Comparison of ENCODE assay signal across 10 cellular contexts in the genomic region with DNA sequence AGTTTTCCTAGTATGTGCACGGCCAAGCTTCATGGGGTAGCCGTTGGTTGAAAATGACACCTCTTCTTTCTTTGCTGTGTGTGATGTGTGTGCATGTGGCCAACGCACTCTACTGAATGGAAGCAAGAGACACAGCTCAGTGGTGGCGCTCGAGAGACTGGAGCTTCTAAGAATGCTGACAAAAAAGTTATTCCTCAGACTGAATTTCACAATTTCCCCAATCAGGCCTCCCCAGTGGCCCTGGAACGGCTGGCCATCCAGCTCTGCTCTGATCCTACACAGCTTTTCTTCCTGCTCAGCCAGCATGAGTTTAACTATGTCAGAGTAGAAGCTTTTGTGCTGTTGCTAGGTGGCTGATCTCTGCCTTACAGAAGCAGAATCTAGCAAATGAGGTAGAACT.
DNase-seq lines count a peak whose midpoint lies in the region; ATAC-seq and TF ChIP-seq lines count a peak whose summit lies in the region.
"Had no signal": no experiment of that assay in that cellular context is flagged by ENCODE, and none has a peak within 500 bp of the region (broad histone marks: within the 10 kb centered on the region; RNA-seq: fewer than 3 reads in every experiment).

No MANE protein-coding gene starts in this region.

- no peaks in the 10 kb centered on the region for H3K36me3 ChIP-seq in adrenal gland (replicated peaks in 1 of 2)

- no peaks in the 10 kb centered on the region for H3K27me3 ChIP-seq in adrenal gland
- H3K27me3 ChIP-seq in right cardiac atrium (ENCODE audit: control insufficient read depth, insufficient read depth): no peaks in the 10 kb centered on the region

- DNase-seq in AG20443 (ENCODE audit: low spot score) (peak; percentile 80), adrenal gland (peak; percentile 21 to 76 (median 56)), right cardiac atrium (peak; percentile 81 to 92 (median 87)), pons (ENCODE audit: low spot score) (peak; percentile 84), NCI-H1417 (lab: John Stamatoyannopoulos, UW) (no peak), NCI-H2029 (lab: John Stamatoyannopoulos, UW) (no peak)
- DNase-seq: CD4-positive, CD25-positive, alpha-beta regulatory T cell; SW 1271 had no signal

- intact Hi-C loops in adrenal gland (cut with DNase I) (no loop called here), right cardiac atrium (cut with DNase I) (no loop called here)

- H3K4me3 ChIP-seq in adrenal gland: no peak overlapping the region
- no peak overlapping the region for H3K4me3 ChIP-seq in right cardiac atrium (ENCODE audit: low read length)

- peak in 2 of 6 experiments; percentile 16 to 18 for TF ChIP-seq CTCF in adrenal gland (IDR thresholded peaks at IDR 0.05)

- ATAC-seq in right cardiac atrium (peak; percentile 97 to 98), HG03571 (IDR thresholded peaks at IDR 0.05; ENCODE audit: unreplicated experiment) (no peak), GM21528 (IDR thresholded peaks at IDR 0.05; ENCODE audit: low FRiP score, unreplicated experiment) (no peak)

- H3K27ac ChIP-seq in adrenal gland (peak overlapping the region in 1 of 5 donors; percentile 23), right cardiac atrium (ENCODE audit: low read length) (no peak overlapping the region)

- TF ChIP-seq POLR2A in adrenal gland (IDR thresholded peaks at IDR 0.05): no peak

- no peaks in the 10 kb centered on the region for H3K4me1 ChIP-seq in adrenal gland (replicated peaks in 1 of 2)
- no peaks in the 10 kb centered on the region for H3K4me1 ChIP-seq in right cardiac atrium (ENCODE audit: control insufficient read depth, insufficient read depth, low read length)

- H3K9me3 ChIP-seq in adrenal gland (replicated peaks in 1 of 3): no peaks in the 10 kb centered on the region
- no peaks in the 10 kb centered on the region for H3K9me3 ChIP-seq in right cardiac atrium (ENCODE audit: control insufficient read depth, low read length)

- WGBS in adrenal gland, 4 donors: 45 to 57% (median 48%) methylated on average over 3 to 6 of the region's 6 CpGs
- 34% methylated on average over 6 of the region's 6 CpGs for WGBS in right cardiac atrium

Comparison
In these comparisons a context has a peak if more than half of its experiments do, and no peak if none do; other contexts are left out.
1. DNase-seq: peak in AG20443 (single experiment), adrenal gland (7 of 7), right cardiac atrium (3 of 3) and pons (single experiment); none in NCI-H1417 (0 of 3) and NCI-H2029 (single experiment).
2. ATAC-seq: peak in right cardiac atrium (2 of 2); none in HG03571 (single experiment) and GM21528 (single experiment).